8 cellular contexts compared by ENCODE assay signal in genomic region chr7:151028131-151028947, GRCh38. TPM values are rescaled to one million over a fixed set of nuclear protein-coding genes. Genes with fewer than 3 reads are reported as not detected.
DNase-seq lines count a peak whose midpoint lies in the region; TF ChIP-seq lines count a peak whose summit lies in the region.

Gene ABCB8, plus strand, starts transcription at chr7:151028450. Its CDS starts 66 bp downstream, at chr7:151028516.

- H3K4me3 ChIP-seq in HAP-1 (peak within 1 kb of the TSS; percentile 96), MG63 (peak within 1 kb of the TSS; percentile 82), fibroblast of pulmonary artery (replicated peaks; ENCODE audit: low read depth, low read length) (peak within 1 kb of the TSS; percentile 88)

- in situ Hi-C loops in HAP-1 (cut with MboI; ENCODE audit: low sequenced_read_pairs): no loop called here

- H3K9me3 ChIP-seq in HAP-1 (no peaks in the 10 kb centered on the region), MG63 (no peaks in the 10 kb centered on the region)

- peaks cover 9% of the 10 kb centered on the region for H3K27me3 Mint-ChIP-seq in nephron (ENCODE audit: low read depth)
- H3K27me3 Mint-ChIP-seq in stimulated activated naive CD8-positive, alpha-beta T cell treated with anti-CD3 and anti-CD28 coated beads, Interleukin-15, Interleukin-2, amounts not matched to agents 100 ng/mL and 50 ng/mL, for 24 hours: no peaks in the 10 kb centered on the region

- peaks cover 15% of the 10 kb centered on the region for H3K4me1 Mint-ChIP-seq in nephron
- H3K4me1 Mint-ChIP-seq in stimulated activated naive CD8-positive, alpha-beta T cell treated with anti-CD3 and anti-CD28 coated beads, Interleukin-15, Interleukin-2, amounts not matched to agents 100 ng/mL and 50 ng/mL, for 24 hours (ENCODE audit: low read depth): peaks cover 26% of the 10 kb centered on the region

- H3K9me3 Mint-ChIP-seq in nephron: no peaks in the 10 kb centered on the region
- H3K9me3 Mint-ChIP-seq in stimulated activated naive CD8-positive, alpha-beta T cell treated with anti-CD3 and anti-CD28 coated beads, Interleukin-15, Interleukin-2, amounts not matched to agents 100 ng/mL and 50 ng/mL, for 24 hours: no peaks in the 10 kb centered on the region

- H3K36me3 Mint-ChIP-seq in nephron (ENCODE audit: low read depth): peaks cover 6% of the 10 kb centered on the region
- peaks cover 16% of the 10 kb centered on the region for H3K36me3 Mint-ChIP-seq in stimulated activated naive CD8-positive, alpha-beta T cell treated with anti-CD3 and anti-CD28 coated beads, Interleukin-15, Interleukin-2, amounts not matched to agents 100 ng/mL and 50 ng/mL, for 24 hours (ENCODE audit: low read depth)

- peaks cover 3% of the 10 kb centered on the region; the same call in 1 of the 2 replicates for H3K36me3 ChIP-seq in HAP-1 (replicated peaks)
- peaks cover 2% of the 10 kb centered on the region; the same call in 1 of the 2 replicates for H3K36me3 ChIP-seq in MG63

- DNase-seq in GDM1 (lab: John Stamatoyannopoulos, UW) (peak; percentile 97), HAP-1 (ENCODE audit: low spot score in 2 of 2) (peak; percentile 97 to 99), MG63 (peak; percentile 93), SHP77 treated with DMSO at 0.1 percent for 48 hours (lab: John Stamatoyannopoulos, UW) (peak; percentile 97), fibroblast of pulmonary artery (ENCODE audit: low read depth) (peak; percentile 99)
- peak; percentile 98 for DNase-seq in activated effector memory CD4-positive, alpha-beta T cell treated with anti-CD3 and anti-CD28 coated beads, Interleukin-2, amount 50 U/mL, for 16 hours

- peak within 1 kb of the TSS; percentile 93 to 95 (median 94) for H3K4me3 Mint-ChIP-seq in nephron
- H3K4me3 Mint-ChIP-seq in stimulated activated naive CD8-positive, alpha-beta T cell treated with anti-CD3 and anti-CD28 coated beads, Interleukin-15, Interleukin-2, amounts not matched to agents 100 ng/mL and 50 ng/mL, for 24 hours: peak within 1 kb of the TSS; percentile 98

- no peaks in the 10 kb centered on the region for H3K27me3 ChIP-seq in HAP-1 (ENCODE audit: low read depth)
- no peaks in the 10 kb centered on the region for H3K27me3 ChIP-seq in MG63

- peaks cover 20% of the 10 kb centered on the region for H3K4me1 ChIP-seq in HAP-1

- H3K27ac Mint-ChIP-seq in nephron: peak within 1 kb of the TSS; percentile 69 to 94 (median 93)
- H3K27ac Mint-ChIP-seq in stimulated activated naive CD8-positive, alpha-beta T cell treated with anti-CD3 and anti-CD28 coated beads, Interleukin-15, Interleukin-2, amounts not matched to agents 100 ng/mL and 50 ng/mL, for 24 hours: peak within 1 kb of the TSS; percentile 94

- TF ChIP-seq CTCF in fibroblast of pulmonary artery (IDR thresholded peaks at IDR 0.05; ENCODE audit: low read length, missing control alignments) (peak; percentile 27), nephron (IDR thresholded peaks at IDR 0.05; ENCODE audit: unreplicated experiment in 3 of 3) (peak; percentile 35 to 58 (median 40))

RNA-seq across cellular contexts. Expression of gene ABCB8, which starts in this region (rescaled TPM):
- 14.4 and 22.4 TPM in 2 replicates for total RNA-seq in MG63 (2014; rRNA removed; shearing (Covaris generic); ENCODE audit: low replicate concordance)

Comparison
In these comparisons a context has a peak if more than half of its experiments do, and no peak if none do; other contexts are left out.
1. Peak in every context shown above with its lines: DNase-seq and H3K4me3 ChIP-seq.